ENCODE assay signal across 8 cellular contexts in the genomic region with DNA sequence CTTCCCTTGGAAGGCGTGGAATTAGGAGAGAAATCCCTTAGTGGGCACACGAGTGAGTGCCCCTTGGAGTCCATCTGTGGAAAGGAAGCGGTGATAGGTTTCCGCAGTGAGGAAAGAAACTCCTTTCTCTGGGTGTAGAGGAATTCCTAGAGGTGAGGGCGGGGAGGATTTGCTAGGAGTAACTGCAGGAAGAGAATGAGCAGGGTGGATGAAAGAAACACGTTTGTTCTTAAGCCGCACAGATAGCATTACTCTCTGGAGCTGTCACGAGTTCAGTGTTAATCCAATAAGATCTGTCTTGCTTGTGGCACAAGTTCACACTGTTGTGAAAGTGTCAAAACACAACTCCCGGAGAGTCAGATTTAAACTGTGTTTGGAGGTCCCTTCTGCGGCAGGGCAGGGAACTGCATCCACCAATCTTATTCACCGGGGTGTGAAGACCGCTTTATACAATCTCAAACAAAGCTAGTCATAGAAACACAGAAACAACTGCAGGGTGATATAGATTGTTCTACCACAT. TPM values are rescaled to one million over a fixed set of nuclear protein-coding genes. Genes with fewer than 3 reads are reported as not detected.
DNase-seq lines count a peak whose midpoint lies in the region; ATAC-seq, FAIRE-seq and TF ChIP-seq lines count a peak whose summit lies in the region.

No MANE protein-coding gene starts in this region.

- peak; percentile 64 to 72 for DNase-seq in Kasumi-1 (lab: John Stamatoyannopoulos, UW)
- DNase-seq in astrocyte of the cerebellum (ENCODE audit: low read depth), result peak; percentile 15
- peak; percentile 79 for DNase-seq in small intestine
- DNase-seq in NCI-H446 treated with DMSO at 0.1 percent for 48 hours (lab: John Stamatoyannopoulos, UW), result no peak
- no peak for DNase-seq in NCI-H1694 (lab: John Stamatoyannopoulos, UW)

- H3K4me3 ChIP-seq in astrocyte of the cerebellum (ENCODE audit: low read depth, low read length) (no peak overlapping the region), iPS-20b (ENCODE audit: low read length) (peak overlapping the region; percentile 55), small intestine (ENCODE audit: low read depth in 1 of 2, low read length in 2 of 2) (peak overlapping the region in 1 of 2 donors; percentile 56)

- no peak for FAIRE-seq in small intestine (lab: Jason Lieb, UNC)

- peak; percentile 41 for TF ChIP-seq CTCF in astrocyte of the cerebellum (IDR thresholded peaks at IDR 0.05; ENCODE audit: low read depth, low read length, missing control alignments)

- H3K27ac ChIP-seq in iPS-20b (ENCODE audit: low read length), result no peak overlapping the region
- H3K27ac ChIP-seq in small intestine (ENCODE audit: low read depth in 1 of 2, low read length in 1 of 2), result peak overlapping the region; percentile 45 to 79

- H3K4me1 ChIP-seq in iPS-20b (ENCODE audit: insufficient read depth, low read length) (no peaks in the 10 kb centered on the region), small intestine (ENCODE audit: control insufficient read depth in 2 of 2, insufficient read depth in 1 of 2, low read depth in 1 of 2, low read length in 1 of 2) (no peaks in the 10 kb centered on the region)

- 3 to 27% (median 12%) methylated on average over 12 of the region's 12 CpGs for WGBS in small intestine, 3 donors

- H3K27me3 ChIP-seq in iPS-20b (ENCODE audit: insufficient read depth, low read length) (peaks cover 83% of the 10 kb centered on the region), small intestine (ENCODE audit: control insufficient read depth in 2 of 2, insufficient read depth in 2 of 2, low read length in 2 of 2) (peaks cover 0 to 7% of the 10 kb centered on the region in 2 donors)

- H3K9ac ChIP-seq in iPS-20b (ENCODE audit: low read depth, low read length), result no peak overlapping the region

- H3K36me3 ChIP-seq in iPS-20b (ENCODE audit: insufficient read depth, low read depth, low read length), result no peaks in the 10 kb centered on the region
- H3K36me3 ChIP-seq in small intestine (ENCODE audit: control insufficient read depth in 2 of 2, insufficient read depth in 2 of 2, low read length in 2 of 2), result no peaks in the 10 kb centered on the region

- ATAC-seq in GM18498 (IDR thresholded peaks at IDR 0.05; ENCODE audit: unreplicated experiment) (peak; percentile 76), GM21737 (IDR thresholded peaks at IDR 0.05; ENCODE audit: unreplicated experiment) (peak; percentile 61)

- in situ Hi-C loops in astrocyte of the cerebellum (cut with HindIII; ENCODE audit: low sequenced_read_pairs), result no loop called here

- H3K9me3 ChIP-seq in iPS-20b (ENCODE audit: insufficient read depth, low read depth, low read length), result no peaks in the 10 kb centered on the region
- no peaks in the 10 kb centered on the region for H3K9me3 ChIP-seq in small intestine (ENCODE audit: control insufficient read depth, low read depth)

RNA-seq across cellular contexts. Expression of a gene that starts 1.2 kb away (rescaled TPM):
- 1 to 10 TPM in 1 of 3 donors, under 1 TPM in 2; 0.67 to 3.2 (median 0.81) TPM for polyA plus RNA-seq in small intestine

Comparison
In these comparisons a context has a peak if more than half of its experiments do, and no peak if none do; other contexts are left out.
1. DNase-seq: peak in Kasumi-1 (2 of 2), astrocyte of the cerebellum (single experiment) and small intestine (single experiment); none in NCI-H446 treated with DMSO at 0.1 percent for 48 hours (single experiment) and NCI-H1694 (single experiment).